Comparison of ENCODE assay signal across 8 cellular contexts in the genomic region with DNA sequence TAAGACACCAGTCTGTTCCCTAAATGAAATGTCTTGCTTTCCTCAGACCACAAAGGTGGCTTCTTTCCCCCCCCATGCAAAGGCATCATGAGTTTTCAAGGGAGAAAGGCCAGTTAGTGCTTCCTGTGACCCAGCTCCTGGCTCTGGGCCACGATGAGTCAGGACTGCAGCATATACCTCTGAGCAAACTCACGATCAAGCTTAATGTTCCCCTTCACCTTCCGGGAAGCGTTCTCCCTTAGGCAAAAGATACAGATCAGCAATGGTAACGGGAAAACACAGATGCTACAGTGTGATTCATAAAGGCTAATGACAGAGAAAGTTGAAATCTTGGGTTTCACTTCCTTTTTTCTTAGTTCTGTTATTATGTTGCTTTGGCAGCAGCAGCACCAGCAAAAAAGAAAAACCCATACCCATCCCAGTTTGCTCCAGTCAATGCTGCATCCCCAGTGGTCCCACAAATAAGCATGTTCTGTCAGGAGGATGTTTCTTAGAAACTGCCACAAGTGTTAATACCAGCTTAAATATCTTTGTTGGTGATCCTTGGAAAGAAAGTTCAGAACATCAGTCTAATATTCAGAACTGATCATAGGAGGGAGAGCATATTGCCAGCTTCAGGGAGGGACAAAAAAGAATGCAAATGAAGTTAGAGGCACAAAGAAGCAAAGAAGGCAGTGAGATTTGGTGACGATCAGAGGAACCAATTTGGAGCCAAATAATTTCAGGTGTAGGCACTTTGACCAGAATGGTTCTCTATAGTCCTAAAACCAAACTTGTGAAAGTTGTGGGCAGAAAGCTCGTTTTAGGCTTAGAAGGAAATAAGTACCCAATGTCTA. TPM values are rescaled to one million over a fixed set of nuclear protein-coding genes. Genes with fewer than 3 reads are reported as not detected.
A peak's percentile ranks its signal among the peaks of the same experiment; 100 is the strongest.
DNase-seq lines count a peak whose midpoint lies in the region; ATAC-seq and TF ChIP-seq lines count a peak whose summit lies in the region.

No MANE protein-coding gene starts in this region.

- H3K79me2 ChIP-seq in Karpas-422 (ENCODE audit: low read length) = no peaks in the 10 kb centered on the region

- H3K4me1 ChIP-seq in Karpas-422 (ENCODE audit: low read length) (peaks cover 78% of the 10 kb centered on the region), adipocyte (ENCODE audit: control insufficient read depth, insufficient read depth, low read length) (no peaks in the 10 kb centered on the region), lung (ENCODE audit: control insufficient read depth in 2 of 2, insufficient read depth in 2 of 2, low read length in 2 of 2) (no peaks in the 10 kb centered on the region), HAP-1 (no peaks in the 10 kb centered on the region)

- peak overlapping the region; percentile 25; the same call in 1 of the 2 replicates for H3K4me3 ChIP-seq in Karpas-422 (ENCODE audit: low read length)
- H3K4me3 ChIP-seq in adipocyte (ENCODE audit: low read length) = no peak overlapping the region
- no peak overlapping the region for H3K4me3 ChIP-seq in lung
- H3K4me3 ChIP-seq in coronary artery = no peak overlapping the region
- H3K4me3 ChIP-seq in HAP-1 = no peak overlapping the region

- 30 to 56% methylated on average over 7 of the region's 7 CpGs for WGBS in lung, 2 donors

- H4K20me1 ChIP-seq in Karpas-422 (ENCODE audit: insufficient read depth, low read depth, low read length) = no peaks in the 10 kb centered on the region

- H3K9me3 ChIP-seq in Karpas-422 (ENCODE audit: low read length) = peaks cover 12% of the 10 kb centered on the region
- H3K9me3 ChIP-seq in adipocyte (ENCODE audit: control insufficient read depth, low read length) = peaks cover 11% of the 10 kb centered on the region
- H3K9me3 ChIP-seq in lung (ENCODE audit: control insufficient read depth in 2 of 2, insufficient read depth in 1 of 2, low read length in 1 of 2) = peaks cover 0 to 6% of the 10 kb centered on the region in 2 donors
- H3K9me3 ChIP-seq in HAP-1 = no peaks in the 10 kb centered on the region

- ATAC-seq in GM18498 (IDR thresholded peaks at IDR 0.05; ENCODE audit: unreplicated experiment) (peak; percentile 91), GM21737 (IDR thresholded peaks at IDR 0.05; ENCODE audit: unreplicated experiment) (peak; percentile 89), lung (ENCODE audit: insufficient read depth, low FRiP score) (peak; percentile 59)

- peak overlapping the region; percentile 54 for H3K9ac ChIP-seq in Karpas-422 (ENCODE audit: low read length)
- no peak overlapping the region for H3K9ac ChIP-seq in adipocyte (ENCODE audit: low read length)

- H3K9me2 ChIP-seq in Karpas-422 (replicated peaks; ENCODE audit: insufficient read depth, low read length) = no peaks in the 10 kb centered on the region

- H3K4me2 ChIP-seq in Karpas-422 (ENCODE audit: low read depth, low read length, poor library complexity, severe bottlenecking) = peak overlapping the region; percentile 64

- in situ Hi-C loops in HAP-1 (cut with MboI; ENCODE audit: low sequenced_read_pairs) = no loop called here

- TF ChIP-seq CTCF in lung (IDR thresholded peaks at IDR 0.05; ENCODE audit: control extremely low read depth, extremely low read depth) = no peak
- no peak for TF ChIP-seq CTCF in coronary artery (IDR thresholded peaks at IDR 0.05)

- H3K27me3 ChIP-seq in Karpas-422 (ENCODE audit: low read length) (no peaks in the 10 kb centered on the region), adipocyte (replicated peaks; ENCODE audit: control insufficient read depth, insufficient read depth, low read length) (peaks cover 9% of the 10 kb centered on the region), lung (ENCODE audit: control insufficient read depth, insufficient read depth) (no peaks in the 10 kb centered on the region), HAP-1 (ENCODE audit: low read depth) (no peaks in the 10 kb centered on the region)

- DNase-seq in Karpas-422 (peak; percentile 92), adipocyte (ENCODE audit: low read depth) (peak; percentile 62), lung (ENCODE audit: low spot score) (peak; percentile 41), COLO668 (lab: John Stamatoyannopoulos, UW; ENCODE audit: unreplicated experiment) (no peak), coronary artery (ENCODE audit: low spot score) (no peak), HAP-1 (ENCODE audit: low spot score in 2 of 2) (no peak)

- peaks cover 29% of the 10 kb centered on the region for H3K36me3 ChIP-seq in Karpas-422 (ENCODE audit: insufficient read depth, low read length)
- H3K36me3 ChIP-seq in adipocyte (ENCODE audit: control insufficient read depth, insufficient read depth, low read length, severe bottlenecking) = peaks cover 18% of the 10 kb centered on the region
- H3K36me3 ChIP-seq in lung (ENCODE audit: control insufficient read depth in 2 of 2, insufficient read depth in 2 of 2, low read length in 2 of 2) = peaks cover 0 to 8% of the 10 kb centered on the region in 2 donors
- H3K36me3 ChIP-seq in HAP-1 (replicated peaks) = no peaks in the 10 kb centered on the region

- H2AFZ ChIP-seq in Karpas-422 (ENCODE audit: low read length) = no peak overlapping the region

- H3K27ac ChIP-seq in Karpas-422 (ENCODE audit: low read length) (peak overlapping the region; percentile 95), lung (ENCODE audit: low read depth in 1 of 2, low read length in 1 of 2) (no peak overlapping the region), coronary artery (no peak overlapping the region)

RNA-seq across cellular contexts. Expression of a gene that starts 41.2 kb away (rescaled TPM):
- total RNA-seq in Karpas-422 (2014; rRNA removed; shearing (Covaris generic); ENCODE audit: low replicate concordance) = 5.4 and 6.3 TPM in 2 replicates
- total RNA-seq in lung = 10 to 100 TPM in 1 of 2 donors, 1 to 10 TPM in 1; 8.5 to 22.5 TPM
- 1 to 10 TPM; 3.8 to 7.2 TPM for polyA plus RNA-seq in lung

RNA-seq across cellular contexts. Expression of a gene that starts 57.2 kb away (rescaled TPM):
- total RNA-seq in Karpas-422 (2014; rRNA removed; shearing (Covaris generic); ENCODE audit: low replicate concordance) = not detected in 2 replicates
- total RNA-seq in lung = not detected
- not detected for polyA plus RNA-seq in lung

Comparison
In these comparisons a context has a peak if more than half of its experiments do, and no peak if none do; other contexts are left out.
1. DNase-seq: peak in Karpas-422 (single experiment), adipocyte (single experiment) and lung (single experiment); none in COLO668 (single experiment), coronary artery (single experiment) and HAP-1 (0 of 2).
2. Peak in every context shown above with its lines, with median percentiles within 50 percentile points of each other: ATAC-seq.